In the genomic region with DNA sequence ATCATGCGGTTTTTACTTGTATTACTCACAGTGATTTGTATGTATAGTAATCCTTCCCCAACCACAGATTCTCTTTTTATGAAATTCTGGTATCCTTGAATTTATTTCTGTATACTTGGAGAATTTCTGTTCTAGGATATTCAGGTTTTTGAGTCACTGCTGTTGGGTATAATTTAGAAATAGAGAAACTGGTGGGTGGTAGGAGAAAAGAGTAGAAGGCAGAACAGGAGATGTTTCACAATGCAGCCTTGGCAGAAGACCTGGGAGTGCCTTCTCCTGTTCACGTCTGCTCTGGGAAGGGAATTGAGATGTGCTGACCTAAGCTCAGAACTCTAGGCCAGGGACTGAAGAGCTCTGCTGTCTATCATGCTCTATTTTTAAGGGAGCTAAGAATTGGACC, we compare ENCODE assay signal across 26 cellular contexts.
"Had no signal": no experiment of that assay in that cellular context is flagged by ENCODE, and none has a peak within 500 bp of the region (broad histone marks: within the 10 kb centered on the region; RNA-seq: fewer than 3 reads in every experiment).

No MANE protein-coding gene starts in this region.

- H3K9me3 ChIP-seq: body of pancreas, heart left ventricle, mucosa of descending colon, right lobe of liver, thyroid gland, upper lobe of right lung had no signal

- H3K36me3 ChIP-seq: heart left ventricle, right lobe of liver, thyroid gland, upper lobe of right lung had no signal

- H3K27ac Mint-ChIP-seq: activated naive CD8-positive, alpha-beta T cell; effector memory CD8-positive, alpha-beta T cell; natural killer cell treated with Interleukin-12 subunit alpha and Interleukin-12 subunit beta and Interleukin-15 and Interleukin-18, amount 100 ng/mL, for 72 hours had no signal

- H3K4me3 ChIP-seq: body of pancreas, coronary artery, dorsolateral prefrontal cortex, heart left ventricle, mucosa of descending colon, right lobe of liver, skin epidermis, thyroid gland, upper lobe of right lung had no signal

- DNase-seq: activated CD4-positive, alpha-beta T cell treated with anti-CD3 and anti-CD28 coated beads for 48 hours; activated CD4-positive, alpha-beta T cell treated with anti-CD3 and anti-CD28 coated beads, Interleukin-2, amount 50 U/mL, for 48 hours; activated CD8-positive, alpha-beta memory T cell treated with anti-CD3 and anti-CD28 coated beads for 24 hours; activated effector memory CD4-positive, alpha-beta T cell treated with Interleukin-2 at 50 U/mL for 16 hours; activated naive CD4-positive, alpha-beta T cell treated with Interleukin-2 at 50 U/mL for 16 hours; body of pancreas; effector memory CD8-positive, alpha-beta T cell; erythroblast; foreskin fibroblast; heart left ventricle; islet precursor cell; left ventricle myocardium superior; mucosa of descending colon; right lobe of liver; stimulated activated CD4-positive, alpha-beta T cell treated with anti-CD3 and anti-CD28 coated beads, Interleukin-12 subunit alpha, Interleukin-12 subunit beta, amount 100 ng/mL, for 4 hours; stimulated activated CD4-positive, alpha-beta T cell treated with anti-CD3 and anti-CD28 coated beads, Interleukin-4, amount 100 ng/mL, for 1 hour; stimulated activated naive CD8-positive, alpha-beta T cell treated with anti-CD3 and anti-CD28 coated beads, Interleukin-15, Interleukin-2, amounts not matched to agents 100 U/mL and 50 U/mL, for 24 hours; thyroid gland; upper lobe of right lung had no signal

- FAIRE-seq: TTC549 had no signal

- H3K36me3 Mint-ChIP-seq: activated naive CD8-positive, alpha-beta T cell; natural killer cell treated with Interleukin-12 subunit alpha and Interleukin-12 subunit beta and Interleukin-15 and Interleukin-18, amount 100 ng/mL, for 72 hours had no signal

- H3K4me3 Mint-ChIP-seq: activated naive CD8-positive, alpha-beta T cell; effector memory CD8-positive, alpha-beta T cell; natural killer cell treated with Interleukin-12 subunit alpha and Interleukin-12 subunit beta and Interleukin-15 and Interleukin-18, amount 100 ng/mL, for 72 hours had no signal

- H3K9me3 Mint-ChIP-seq: effector memory CD8-positive, alpha-beta T cell; natural killer cell treated with Interleukin-12 subunit alpha and Interleukin-12 subunit beta and Interleukin-15 and Interleukin-18, amount 100 ng/mL, for 72 hours had no signal

- H3K4me1 ChIP-seq: body of pancreas, heart left ventricle, right lobe of liver, thyroid gland, upper lobe of right lung had no signal

- H3K27ac ChIP-seq: body of pancreas, coronary artery, heart left ventricle, right lobe of liver, skin epidermis, thyroid gland, upper lobe of right lung, VCaP had no signal

- H3K27me3 Mint-ChIP-seq: activated naive CD8-positive, alpha-beta T cell; effector memory CD8-positive, alpha-beta T cell had no signal

- H3K27me3 ChIP-seq: body of pancreas, dorsolateral prefrontal cortex, heart left ventricle, right lobe of liver, thyroid gland, upper lobe of right lung had no signal
